ENCODE assay signal across 8 cellular contexts in genomic region chr5:14204785-14205321, GRCh38.
DNase-seq lines count a peak whose midpoint lies in the region; ATAC-seq lines count a peak whose summit lies in the region.

No MANE protein-coding gene starts in this region.

- DNase-seq in GM03348 (ENCODE audit: low spot score) (peak; percentile 78), NCI-H2227 treated with DMSO at 0.1 percent for 48 hours (lab: John Stamatoyannopoulos, UW) (peak; percentile 20), dermis microvascular lymphatic vessel endothelial cell (ENCODE audit: low read depth in 2 of 2) (peak; percentile 84 to 95), nucleus accumbens (lab: John Stamatoyannopoulos, UW) (no peak), SJCRH30 (no peak)
- no peak for DNase-seq in activated CD4-positive, CD25-positive, alpha-beta regulatory T cell (lab: John Stamatoyannopoulos, UW)

- H3K4me1 ChIP-seq in muscle layer of duodenum (ENCODE audit: control insufficient read depth in 1 of 2, insufficient read depth in 2 of 2, low read length in 2 of 2) = peaks cover 24 to 52% of the 10 kb centered on the region in 2 donors
- peaks cover 26% of the 10 kb centered on the region for H3K4me1 ChIP-seq in SJCRH30

- H3K4me3 ChIP-seq in muscle layer of duodenum (ENCODE audit: low read depth in 1 of 2, low read length in 2 of 2) = peak overlapping the region; percentile 30 to 34
- H3K4me3 ChIP-seq in SJCRH30 = no peak overlapping the region

- ATAC-seq in HG02884 (IDR thresholded peaks at IDR 0.05; ENCODE audit: unreplicated experiment) = no peak

- H3K27ac ChIP-seq in muscle layer of duodenum (ENCODE audit: low read length) (peak overlapping the region; percentile 86), SJCRH30 (no peak overlapping the region)

- H3K9me3 ChIP-seq in muscle layer of duodenum (ENCODE audit: control insufficient read depth in 1 of 2, low read length in 2 of 2) (no peaks in the 10 kb centered on the region), SJCRH30 (replicated peaks) (no peaks in the 10 kb centered on the region)

- H3K36me3 ChIP-seq in muscle layer of duodenum (ENCODE audit: control insufficient read depth in 1 of 2, insufficient read depth in 2 of 2, low read length in 2 of 2) (peaks cover 0 to 9% of the 10 kb centered on the region in 2 donors), SJCRH30 (no peaks in the 10 kb centered on the region)

- H3K27me3 ChIP-seq in muscle layer of duodenum (ENCODE audit: low read depth, low read length) = no peaks in the 10 kb centered on the region
- H3K27me3 ChIP-seq in SJCRH30 = no peaks in the 10 kb centered on the region

Comparison
In these comparisons a context has a peak if more than half of its experiments do, and no peak if none do; other contexts are left out.
1. DNase-seq: peak in GM03348 (single experiment), NCI-H2227 treated with DMSO at 0.1 percent for 48 hours (single experiment) and dermis microvascular lymphatic vessel endothelial cell (2 of 2); none in nucleus accumbens (0 of 56), SJCRH30 (0 of 2) and activated CD4-positive, CD25-positive, alpha-beta regulatory T cell (0 of 4).